1 cellular context compared by ENCODE assay signal in the genomic region with DNA sequence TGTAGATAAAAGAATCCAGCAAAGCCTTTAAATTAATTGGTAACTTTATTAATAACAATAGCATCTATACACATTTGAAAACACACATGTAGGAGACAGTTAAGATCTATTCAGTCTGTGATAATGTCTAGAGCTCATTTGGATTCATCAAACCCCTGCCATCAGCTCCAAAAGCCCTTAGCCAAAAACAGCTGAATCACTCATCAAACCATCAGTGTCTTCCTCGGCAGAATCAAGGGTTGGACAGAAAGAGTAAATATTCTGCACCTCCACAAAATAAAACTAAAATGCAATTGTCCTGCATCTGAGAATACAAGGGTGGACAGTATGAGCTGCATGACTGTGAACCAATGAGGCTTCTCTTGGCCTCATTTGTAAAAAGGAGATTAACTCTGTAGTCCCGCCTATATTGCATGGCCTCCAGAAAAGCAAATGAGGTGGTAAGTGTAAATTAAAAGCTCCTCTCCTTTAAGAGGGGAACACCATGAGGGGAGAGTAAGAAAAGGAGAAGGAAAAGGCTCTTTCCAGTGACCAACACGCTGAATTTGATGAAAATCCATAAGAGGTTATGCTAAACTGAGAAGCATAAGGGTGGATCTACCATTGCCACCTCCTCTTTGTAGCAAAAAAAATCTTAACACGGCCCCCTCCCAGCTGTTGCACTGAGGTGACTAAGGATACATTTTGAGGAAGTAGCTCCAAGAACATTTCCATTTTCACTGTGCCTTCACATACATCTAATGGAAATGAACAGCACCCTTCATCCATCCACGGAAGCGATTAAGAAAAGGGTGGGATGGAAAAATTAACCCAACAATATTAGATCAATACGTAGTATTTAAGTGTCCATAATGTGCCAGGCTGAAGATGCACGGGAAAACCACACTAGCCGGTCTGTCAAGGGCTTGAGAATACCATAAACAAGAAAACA.
TF ChIP-seq lines count a peak whose summit lies in the region.

No MANE protein-coding gene starts in this region.

TF ChIP-seq in WTC11, 78 proteins besides CTCF, POLR2A, EP300 and RAD21 (continued from another document):
- TF ChIP-seq, protein P1, sequence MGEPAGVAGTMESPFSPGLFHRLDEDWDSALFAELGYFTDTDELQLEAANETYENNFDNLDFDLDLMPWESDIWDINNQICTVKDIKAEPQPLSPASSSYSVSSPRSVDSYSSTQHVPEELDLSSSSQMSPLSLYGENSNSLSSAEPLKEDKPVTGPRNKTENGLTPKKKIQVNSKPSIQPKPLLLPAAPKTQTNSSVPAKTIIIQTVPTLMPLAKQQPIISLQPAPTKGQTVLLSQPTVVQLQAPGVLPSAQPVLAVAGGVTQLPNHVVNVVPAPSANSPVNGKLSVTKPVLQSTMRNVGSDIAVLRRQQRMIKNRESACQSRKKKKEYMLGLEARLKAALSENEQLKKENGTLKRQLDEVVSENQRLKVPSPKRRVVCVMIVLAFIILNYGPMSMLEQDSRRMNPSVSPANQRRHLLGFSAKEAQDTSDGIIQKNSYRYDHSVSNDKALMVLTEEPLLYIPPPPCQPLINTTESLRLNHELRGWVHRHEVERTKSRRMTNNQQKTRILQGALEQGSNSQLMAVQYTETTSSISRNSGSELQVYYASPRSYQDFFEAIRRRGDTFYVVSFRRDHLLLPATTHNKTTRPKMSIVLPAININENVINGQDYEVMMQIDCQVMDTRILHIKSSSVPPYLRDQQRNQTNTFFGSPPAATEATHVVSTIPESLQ (CRISPR knock-in tag; IDR thresholded peaks at IDR 0.05), result no peak
- no peak for TF ChIP-seq ZNF232 (CRISPR knock-in tag; IDR thresholded peaks at IDR 0.05)
- no peak for TF ChIP-seq FOXP1 (CRISPR knock-in tag; IDR thresholded peaks at IDR 0.05; ENCODE audit: borderline replicate concordance)
- TF ChIP-seq, protein P2, sequence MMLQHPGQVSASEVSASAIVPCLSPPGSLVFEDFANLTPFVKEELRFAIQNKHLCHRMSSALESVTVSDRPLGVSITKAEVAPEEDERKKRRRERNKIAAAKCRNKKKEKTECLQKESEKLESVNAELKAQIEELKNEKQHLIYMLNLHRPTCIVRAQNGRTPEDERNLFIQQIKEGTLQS (CRISPR knock-in tag; conservative IDR thresholded peaks at IDR 0.05), result no peak
- no peak for TF ChIP-seq JUN (CRISPR knock-in tag; IDR thresholded peaks at IDR 0.05)
- no peak for TF ChIP-seq FOXK1 (CRISPR knock-in tag; IDR thresholded peaks at IDR 0.05)
- no peak for TF ChIP-seq KAT7 (CRISPR knock-in tag; IDR thresholded peaks at IDR 0.05; ENCODE audit: borderline replicate concordance)
- TF ChIP-seq, protein P3, sequence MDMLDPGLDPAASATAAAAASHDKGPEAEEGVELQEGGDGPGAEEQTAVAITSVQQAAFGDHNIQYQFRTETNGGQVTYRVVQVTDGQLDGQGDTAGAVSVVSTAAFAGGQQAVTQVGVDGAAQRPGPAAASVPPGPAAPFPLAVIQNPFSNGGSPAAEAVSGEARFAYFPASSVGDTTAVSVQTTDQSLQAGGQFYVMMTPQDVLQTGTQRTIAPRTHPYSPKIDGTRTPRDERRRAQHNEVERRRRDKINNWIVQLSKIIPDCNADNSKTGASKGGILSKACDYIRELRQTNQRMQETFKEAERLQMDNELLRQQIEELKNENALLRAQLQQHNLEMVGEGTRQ (CRISPR knock-in tag; IDR thresholded peaks at IDR 0.05), result no peak
- no peak for TF ChIP-seq ZNF219 (CRISPR knock-in tag; IDR thresholded peaks at IDR 0.05; ENCODE audit: borderline replicate concordance)
- TF ChIP-seq NR1H2 (CRISPR knock-in tag; IDR thresholded peaks at IDR 0.05), result no peak
- TF ChIP-seq, protein P4, sequence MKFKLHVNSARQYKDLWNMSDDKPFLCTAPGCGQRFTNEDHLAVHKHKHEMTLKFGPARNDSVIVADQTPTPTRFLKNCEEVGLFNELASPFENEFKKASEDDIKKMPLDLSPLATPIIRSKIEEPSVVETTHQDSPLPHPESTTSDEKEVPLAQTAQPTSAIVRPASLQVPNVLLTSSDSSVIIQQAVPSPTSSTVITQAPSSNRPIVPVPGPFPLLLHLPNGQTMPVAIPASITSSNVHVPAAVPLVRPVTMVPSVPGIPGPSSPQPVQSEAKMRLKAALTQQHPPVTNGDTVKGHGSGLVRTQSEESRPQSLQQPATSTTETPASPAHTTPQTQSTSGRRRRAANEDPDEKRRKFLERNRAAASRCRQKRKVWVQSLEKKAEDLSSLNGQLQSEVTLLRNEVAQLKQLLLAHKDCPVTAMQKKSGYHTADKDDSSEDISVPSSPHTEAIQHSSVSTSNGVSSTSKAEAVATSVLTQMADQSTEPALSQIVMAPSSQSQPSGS (CRISPR knock-in tag; IDR thresholded peaks at IDR 0.05; ENCODE audit: borderline replicate concordance, low read depth), result no peak
